Comparison of ENCODE assay signal across 8 cellular contexts in the genomic region with DNA sequence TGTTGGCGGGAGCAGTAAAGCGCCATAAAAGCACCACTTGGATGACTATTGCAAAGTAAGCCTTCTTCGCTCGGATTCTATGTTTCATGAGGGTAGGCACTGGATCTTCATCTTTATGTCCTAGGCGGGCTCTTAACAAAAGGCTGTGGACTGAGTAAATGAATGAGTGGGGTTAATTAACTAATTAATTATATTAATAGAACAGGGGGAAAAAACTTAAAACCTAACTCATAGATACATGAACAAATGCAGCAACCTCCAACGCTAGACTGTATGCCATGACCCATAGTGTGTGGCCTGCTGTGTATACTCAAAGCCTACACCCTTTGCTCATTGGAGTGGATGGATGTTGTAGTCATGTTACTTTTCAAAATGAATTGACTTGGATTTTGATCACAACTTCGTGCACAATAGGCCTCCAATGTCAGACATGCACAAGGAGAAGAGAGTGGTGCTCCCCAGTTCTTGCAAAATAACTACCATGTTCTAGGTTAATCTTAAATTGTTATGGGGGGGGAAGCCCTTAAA. TPM values are rescaled to one million over a fixed set of nuclear protein-coding genes. Genes with fewer than 3 reads are reported as not detected.
DNase-seq lines count a peak whose midpoint lies in the region; ATAC-seq and TF ChIP-seq lines count a peak whose summit lies in the region.

No MANE protein-coding gene starts in this region.

- H3K4me3 Mint-ChIP-seq in activated naive CD8-positive, alpha-beta T cell treated with anti-CD3 and anti-CD28 coated beads, Interleukin-2, amount 50 U/mL, for 24 hours: peak overlapping the region; percentile 96
- H3K4me3 Mint-ChIP-seq in mesothelial cell of epicardium: peak overlapping the region; percentile 22

- H3K4me3 ChIP-seq in right cardiac atrium (ENCODE audit: low read length): peak overlapping the region; percentile 64

- WGBS in right cardiac atrium: 69% methylated on average over 7 of the region's 7 CpGs

- DNase-seq in right cardiac atrium (no peak), Right ventricle myocardium superior (no peak), mesothelial cell of epicardium (ENCODE audit: low spot score in 2 of 2, unreplicated experiment in 2 of 2) (no peak), NCI-H1048 (lab: John Stamatoyannopoulos, UW) (no peak)
- no peak for DNase-seq in activated naive CD8-positive, alpha-beta T cell treated with anti-CD3 and anti-CD28 coated beads, Interleukin-2, amount 50 U/mL, for 24 hours
- no peak for DNase-seq in stimulated activated CD8-positive, alpha-beta memory T cell treated with anti-CD3 and anti-CD28 coated beads, Interleukin-4, amount 100 ng/mL, for 48 hours
- no peak for DNase-seq in activated effector memory CD4-positive, alpha-beta T cell treated with anti-CD3 and anti-CD28 coated beads, Interleukin-2, amount 50 U/mL, for 16 hours
- DNase-seq in stimulated activated CD4-positive, alpha-beta T cell treated with anti-CD3 and anti-CD28 coated beads, Interleukin-2, amount 100 ng/mL, for 24 hours: no peak

- intact Hi-C loops in right cardiac atrium (cut with DNase I) (no loop called here), Right ventricle myocardium superior (cut with DNase I) (no loop called here)

- no peaks in the 10 kb centered on the region for H3K9me3 Mint-ChIP-seq in activated naive CD8-positive, alpha-beta T cell treated with anti-CD3 and anti-CD28 coated beads, Interleukin-2, amount 50 U/mL, for 24 hours
- no peaks in the 10 kb centered on the region for H3K9me3 Mint-ChIP-seq in mesothelial cell of epicardium

- no peaks in the 10 kb centered on the region for H3K9me3 ChIP-seq in right cardiac atrium (ENCODE audit: control insufficient read depth, low read length)

- H3K4me1 ChIP-seq in right cardiac atrium (ENCODE audit: control insufficient read depth, insufficient read depth, low read length): peaks cover 9% of the 10 kb centered on the region

- H3K36me3 Mint-ChIP-seq in activated naive CD8-positive, alpha-beta T cell treated with anti-CD3 and anti-CD28 coated beads, Interleukin-2, amount 50 U/mL, for 24 hours (ENCODE audit: low read depth): peaks cover 25% of the 10 kb centered on the region
- no peaks in the 10 kb centered on the region for H3K36me3 Mint-ChIP-seq in mesothelial cell of epicardium

- H3K27me3 ChIP-seq in right cardiac atrium (ENCODE audit: control insufficient read depth, insufficient read depth): no peaks in the 10 kb centered on the region

- ATAC-seq in right cardiac atrium (no peak), Right ventricle myocardium superior (ENCODE audit: poor library complexity) (no peak)
- no peak for ATAC-seq in activated naive CD8-positive, alpha-beta T cell treated with anti-CD3 and anti-CD28 coated beads, Interleukin-2, amount 50 U/mL, for 24 hours

- TF ChIP-seq CTCF in mesothelial cell of epicardium (IDR thresholded peaks at IDR 0.05; ENCODE audit: unreplicated experiment): no peak

- peak overlapping the region; percentile 90 for H3K27ac Mint-ChIP-seq in activated naive CD8-positive, alpha-beta T cell treated with anti-CD3 and anti-CD28 coated beads, Interleukin-2, amount 50 U/mL, for 24 hours
- no peak overlapping the region for H3K27ac Mint-ChIP-seq in mesothelial cell of epicardium

- H3K27me3 Mint-ChIP-seq in activated naive CD8-positive, alpha-beta T cell treated with anti-CD3 and anti-CD28 coated beads, Interleukin-2, amount 50 U/mL, for 24 hours: no peaks in the 10 kb centered on the region
- peaks cover 90% of the 10 kb centered on the region for H3K27me3 Mint-ChIP-seq in mesothelial cell of epicardium (ENCODE audit: low read depth)

- H3K4me1 Mint-ChIP-seq in activated naive CD8-positive, alpha-beta T cell treated with anti-CD3 and anti-CD28 coated beads, Interleukin-2, amount 50 U/mL, for 24 hours: peaks cover 41% of the 10 kb centered on the region
- peaks cover 31% of the 10 kb centered on the region for H3K4me1 Mint-ChIP-seq in mesothelial cell of epicardium

- no peak overlapping the region for H3K27ac ChIP-seq in right cardiac atrium (ENCODE audit: low read length)

RNA-seq across cellular contexts. Expression of gene GFI1, which starts 0.4 kb away (rescaled TPM):
- total RNA-seq in right cardiac atrium (under 1 TPM in 3 of 4 donors, not detected in 1; 0.29 to 0.59 (median 0.45) TPM), Right ventricle myocardium superior (0.19 TPM), mesothelial cell of epicardium (0.34 to 0.58 TPM (median 0.41 TPM) in 3 replicates)
- polyA plus RNA-seq in right cardiac atrium: 0.18 TPM
